Comparison of ENCODE assay signal across 1 cellular context in the genomic region with DNA sequence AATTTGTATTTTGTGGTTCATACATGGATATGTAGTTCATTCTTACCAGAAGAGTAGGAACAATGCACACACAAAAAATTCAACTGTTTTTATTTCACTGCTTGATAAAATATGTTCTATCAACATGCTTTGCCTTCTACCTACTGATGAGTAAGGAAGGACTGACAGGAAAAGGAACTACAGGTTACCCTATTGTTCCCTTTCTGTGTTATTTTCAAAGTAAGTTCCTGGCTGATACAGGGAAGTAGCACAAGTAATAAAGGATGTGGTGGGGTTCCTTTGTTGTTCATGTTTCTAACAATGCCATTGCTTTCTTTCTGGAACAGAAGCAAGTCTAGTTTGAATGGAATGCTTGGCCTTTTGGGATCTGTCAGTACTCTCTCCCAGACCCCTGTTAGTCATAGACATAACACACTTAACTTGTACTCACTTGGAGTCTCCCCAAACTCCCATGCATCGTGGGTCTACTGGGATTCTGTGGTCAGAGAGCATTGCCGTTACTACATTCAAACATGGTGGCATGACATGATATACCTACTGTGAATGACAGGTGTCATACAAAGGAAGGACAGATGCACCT.
TF ChIP-seq lines count a peak whose summit lies in the region.

No MANE protein-coding gene starts in this region.

TF ChIP-seq in HepG2, 621 proteins besides CTCF, POLR2A, EP300 and RAD21:
- TF ChIP-seq, protein P1, sequence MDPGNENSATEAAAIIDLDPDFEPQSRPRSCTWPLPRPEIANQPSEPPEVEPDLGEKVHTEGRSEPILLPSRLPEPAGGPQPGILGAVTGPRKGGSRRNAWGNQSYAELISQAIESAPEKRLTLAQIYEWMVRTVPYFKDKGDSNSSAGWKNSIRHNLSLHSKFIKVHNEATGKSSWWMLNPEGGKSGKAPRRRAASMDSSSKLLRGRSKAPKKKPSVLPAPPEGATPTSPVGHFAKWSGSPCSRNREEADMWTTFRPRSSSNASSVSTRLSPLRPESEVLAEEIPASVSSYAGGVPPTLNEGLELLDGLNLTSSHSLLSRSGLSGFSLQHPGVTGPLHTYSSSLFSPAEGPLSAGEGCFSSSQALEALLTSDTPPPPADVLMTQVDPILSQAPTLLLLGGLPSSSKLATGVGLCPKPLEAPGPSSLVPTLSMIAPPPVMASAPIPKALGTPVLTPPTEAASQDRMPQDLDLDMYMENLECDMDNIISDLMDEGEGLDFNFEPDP (CRISPR knock-in tag; conservative IDR thresholded peaks at IDR 0.05) = 0 out of 2 replicates have a peak, but pooled peaks have one; percentile 74
- TF ChIP-seq KDM5B (CRISPR knock-in tag; IDR thresholded peaks at IDR 0.05; ENCODE audit: borderline replicate concordance) = no peak
